In the genomic region with DNA sequence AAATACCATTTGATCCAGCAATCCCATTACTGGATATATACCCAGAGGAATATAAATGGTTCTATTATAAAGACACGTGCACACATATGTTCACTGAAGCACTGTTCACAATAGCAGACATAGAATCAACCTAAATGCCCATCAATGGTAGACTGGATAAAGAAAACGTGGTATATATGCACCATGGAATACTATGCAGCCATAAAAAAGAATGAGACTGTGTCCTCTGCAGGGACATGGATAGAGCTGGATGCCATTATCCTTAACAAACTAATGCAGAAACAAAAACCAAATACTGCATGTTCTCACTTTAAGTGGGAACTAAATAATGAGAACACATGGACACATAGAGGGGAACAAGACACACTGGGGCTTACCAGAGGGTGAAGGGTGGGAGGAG, we compare ENCODE assay signal across 28 cellular contexts.
"Had no signal": no experiment of that assay in that cellular context is flagged by ENCODE, and none has a peak within 500 bp of the region (broad histone marks: within the 10 kb centered on the region; RNA-seq: fewer than 3 reads in every experiment).

No MANE protein-coding gene starts in this region.

- H3K9me3 ChIP-seq: stomach, suprapubic skin, testis, thoracic aorta, thyroid gland, tibial artery, tibial nerve, upper lobe of left lung, uterus, vagina had no signal

- H3K27ac Mint-ChIP-seq: stimulated activated effector memory CD8-positive, alpha-beta T cell treated with anti-CD3 and anti-CD28 coated beads, Interleukin-12 subunit alpha, Interleukin-12 subunit beta, amount 100 ng/mL, for 72 hours; stimulated activated memory B cell treated with anti-CD40 and anti-IgM and Interleukin-4, amounts not matched to agents 10 μg/mL and 1 μg/mL and 100 μg/mL, for 72 hours; stimulated activated naive B cell treated with anti-CD40 and anti-IgM and Interleukin-4, amounts not matched to agents 10 μg/mL and 1 μg/mL and 100 μg/mL, for 72 hours; stimulated activated naive CD8-positive, alpha-beta T cell treated with anti-CD3 and anti-CD28 coated beads, Interleukin-15, amount 100 ng/mL, for 72 hours; stimulated activated naive CD8-positive, alpha-beta T cell treated with anti-CD3 and anti-CD28 coated beads, Interleukin-15, Interleukin-2, amounts not matched to agents 100 ng/mL and 50 ng/mL, for 24 hours; type B pancreatic cell had no signal

- H3K4me1 Mint-ChIP-seq: stimulated activated effector memory CD8-positive, alpha-beta T cell treated with anti-CD3 and anti-CD28 coated beads, Interleukin-12 subunit alpha, Interleukin-12 subunit beta, amount 100 ng/mL, for 72 hours; stimulated activated memory B cell treated with anti-CD40 and anti-IgM and Interleukin-4, amounts not matched to agents 10 μg/mL and 1 μg/mL and 100 μg/mL, for 72 hours; stimulated activated naive B cell treated with anti-CD40 and anti-IgM and Interleukin-4, amounts not matched to agents 10 μg/mL and 1 μg/mL and 100 μg/mL, for 72 hours; stimulated activated naive CD8-positive, alpha-beta T cell treated with anti-CD3 and anti-CD28 coated beads, Interleukin-15, amount 100 ng/mL, for 72 hours had no signal

- H3K9me3 Mint-ChIP-seq: stimulated activated effector memory CD8-positive, alpha-beta T cell treated with anti-CD3 and anti-CD28 coated beads, Interleukin-12 subunit alpha, Interleukin-12 subunit beta, amount 100 ng/mL, for 72 hours; stimulated activated naive CD8-positive, alpha-beta T cell treated with anti-CD3 and anti-CD28 coated beads, Interleukin-15, amount 100 ng/mL, for 72 hours; stimulated activated naive CD8-positive, alpha-beta T cell treated with anti-CD3 and anti-CD28 coated beads, Interleukin-15, Interleukin-2, amounts not matched to agents 100 ng/mL and 50 ng/mL, for 24 hours; type B pancreatic cell had no signal

- H3K27me3 Mint-ChIP-seq: stimulated activated memory B cell treated with anti-CD40 and anti-IgM and Interleukin-4, amounts not matched to agents 10 μg/mL and 1 μg/mL and 100 μg/mL, for 72 hours; stimulated activated naive B cell treated with anti-CD40 and anti-IgM and Interleukin-4, amounts not matched to agents 10 μg/mL and 1 μg/mL and 100 μg/mL, for 72 hours; stimulated activated naive CD8-positive, alpha-beta T cell treated with anti-CD3 and anti-CD28 coated beads, Interleukin-15, amount 100 ng/mL, for 72 hours; stimulated activated naive CD8-positive, alpha-beta T cell treated with anti-CD3 and anti-CD28 coated beads, Interleukin-15, Interleukin-2, amounts not matched to agents 100 ng/mL and 50 ng/mL, for 24 hours; type B pancreatic cell had no signal

- H3K36me3 Mint-ChIP-seq: stimulated activated effector memory CD8-positive, alpha-beta T cell treated with anti-CD3 and anti-CD28 coated beads, Interleukin-12 subunit alpha, Interleukin-12 subunit beta, amount 100 ng/mL, for 72 hours; type B pancreatic cell had no signal

- FAIRE-seq: urothelium cell line had no signal

- H3K4me1 ChIP-seq: stomach, suprapubic skin, testis, thyroid gland, tibial artery, tibial nerve, transverse colon, upper lobe of left lung, uterus, vagina had no signal

- H3K27me3 ChIP-seq: stomach, suprapubic skin, testis, thyroid gland, tibial artery, tibial nerve, transverse colon, upper lobe of left lung, uterus, vagina had no signal

- H3K4me3 Mint-ChIP-seq: stimulated activated effector memory CD8-positive, alpha-beta T cell treated with anti-CD3 and anti-CD28 coated beads, Interleukin-12 subunit alpha, Interleukin-12 subunit beta, amount 100 ng/mL, for 72 hours; stimulated activated memory B cell treated with anti-CD40 and anti-IgM and Interleukin-4, amounts not matched to agents 10 μg/mL and 1 μg/mL and 100 μg/mL, for 72 hours; stimulated activated naive B cell treated with anti-CD40 and anti-IgM and Interleukin-4, amounts not matched to agents 10 μg/mL and 1 μg/mL and 100 μg/mL, for 72 hours; stimulated activated naive CD8-positive, alpha-beta T cell treated with anti-CD3 and anti-CD28 coated beads, Interleukin-15, amount 100 ng/mL, for 72 hours; stimulated activated naive CD8-positive, alpha-beta T cell treated with anti-CD3 and anti-CD28 coated beads, Interleukin-15, Interleukin-2, amounts not matched to agents 100 ng/mL and 50 ng/mL, for 24 hours; type B pancreatic cell had no signal

- ATAC-seq: stimulated activated effector memory CD8-positive, alpha-beta T cell treated with anti-CD3 and anti-CD28 coated beads, Interleukin-12 subunit alpha, Interleukin-12 subunit beta, amount 100 ng/mL, for 72 hours; stimulated activated memory B cell treated with anti-CD40 and anti-IgM and Interleukin-4, amounts not matched to agents 10 μg/mL and 1 μg/mL and 100 μg/mL, for 72 hours; stimulated activated naive B cell treated with anti-CD40 and anti-IgM and Interleukin-4, amounts not matched to agents 10 μg/mL and 1 μg/mL and 100 μg/mL, for 72 hours; stimulated activated naive CD8-positive, alpha-beta T cell treated with anti-CD3 and anti-CD28 coated beads, Interleukin-15, amount 100 ng/mL, for 72 hours; stimulated activated naive CD8-positive, alpha-beta T cell treated with anti-CD3 and anti-CD28 coated beads, Interleukin-15, Interleukin-2, amounts not matched to agents 100 U/mL and 50 U/mL, for 24 hours had no signal

- H3K36me3 ChIP-seq: suprapubic skin, thoracic aorta, thyroid gland, uterus, vagina had no signal

- H3K27ac ChIP-seq: stomach, suprapubic skin, testis, thoracic aorta, thyroid gland, tibial artery, tibial nerve, transverse colon, upper lobe of left lung, uterus, vagina had no signal

- DNase-seq: stimulated activated CD4-positive, alpha-beta T cell treated with anti-CD3 and anti-CD28 coated beads, Interleukin-2, amount 100 ng/mL, for 48 hours; stimulated activated CD4-positive, alpha-beta T cell treated with anti-CD3 and anti-CD28 coated beads, Interleukin-4, amount 100 ng/mL, for 1 hour; stimulated activated CD4-positive, alpha-beta T cell treated with anti-CD3 and anti-CD28 coated beads, Interleukin-4, amount 100 ng/mL, for 24 hours; stimulated activated CD4-positive, alpha-beta T cell treated with anti-CD3 and anti-CD28 coated beads, Interleukin-4, amount 100 ng/mL, for 4 hours; stimulated activated CD8-positive, alpha-beta memory T cell treated with anti-CD3 and anti-CD28 coated beads, Interleukin-4, amount 100 ng/mL, for 48 hours; stimulated activated naive B cell treated with anti-CD40 and anti-IgM and Interleukin-4, amounts not matched to agents 10 μg/mL and 1 μg/mL and 100 μg/mL, for 72 hours; stimulated activated naive CD4-positive, alpha-beta T cell; stimulated activated naive CD4-positive, alpha-beta T cell treated with Interleukin-2 at 50 U/mL for 16 hours; stimulated activated naive CD8-positive, alpha-beta T cell treated with anti-CD3 and anti-CD28 coated beads, Interleukin-15, amount 100 ng/mL, for 72 hours; stimulated activated naive CD8-positive, alpha-beta T cell treated with anti-CD3 and anti-CD28 coated beads, Interleukin-15, Interleukin-2, amounts not matched to agents 100 U/mL and 50 U/mL, for 24 hours; stomach; substantia nigra; testis; thyroid gland; tibial artery; transverse colon; trophoblast cell; upper lobe of left lung; uterus had no signal

- H3K4me3 ChIP-seq: stomach, suprapubic skin, testis, thoracic aorta, thyroid gland, tibial artery, tibial nerve, transverse colon, upper lobe of left lung, uterus, vagina had no signal
